Comparison of ENCODE assay signal across 20 cellular contexts in the genomic region with DNA sequence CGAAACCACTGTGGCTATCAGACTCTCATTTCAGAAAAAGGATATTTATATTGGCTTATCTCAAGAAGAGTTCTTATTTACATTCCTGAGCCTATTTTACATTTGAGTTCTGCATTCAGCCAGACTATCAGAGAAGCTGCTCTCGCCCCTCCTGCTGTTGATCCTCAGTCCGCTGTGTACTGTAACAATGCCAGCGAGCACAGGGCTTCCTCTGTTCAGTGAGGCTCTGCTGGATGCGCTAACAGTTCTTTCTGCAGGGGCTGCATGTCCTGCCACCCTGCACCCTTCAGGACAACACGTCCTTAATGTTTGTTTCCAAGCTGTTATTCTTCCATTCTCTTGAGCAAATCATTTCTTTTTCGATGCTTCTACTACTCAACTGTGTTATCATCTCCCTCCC.
"Had no signal": no experiment of that assay in that cellular context is flagged by ENCODE, and none has a peak within 500 bp of the region (broad histone marks: within the 10 kb centered on the region; RNA-seq: fewer than 3 reads in every experiment).

No MANE protein-coding gene starts in this region.

- H3K9ac ChIP-seq: parathyroid adenoma had no signal

- H3K9me3 ChIP-seq: upper lobe of left lung had no signal

- ATAC-seq: activated CD4-positive, CD25-positive, alpha-beta regulatory T cell treated with anti-CD3 and anti-CD28 coated beads, Interleukin-2, amount 50 U/mL, for 24 hours; activated naive CD8-positive, alpha-beta T cell treated with anti-CD3 and anti-CD28 coated beads, Interleukin-2, amount 50 U/mL, for 24 hours; foreskin keratinocyte; left ventricle myocardium superior; sciatic nerve; stimulated activated naive B cell treated with anti-CD40 and anti-IgM and Interleukin-4, amounts not matched to agents 10 μg/mL and 1 μg/mL and 100 μg/mL, for 72 hours; T-helper 17 cell had no signal

- H3K27me3 ChIP-seq: foreskin keratinocyte, hepatocyte, upper lobe of left lung had no signal

- H3K4me1 ChIP-seq: foreskin keratinocyte, parathyroid adenoma, upper lobe of left lung had no signal

- H3K27me3 Mint-ChIP-seq: activated CD4-positive, alpha-beta memory T cell treated with anti-CD3 and anti-CD28 coated beads, Interleukin-2, amount 10 ng/mL, durations not matched to agents 7 days and 5 days; activated CD4-positive, alpha-beta T cell treated with anti-CD3 and anti-CD28 coated beads, Interleukin-2, amount 10 ng/mL, durations not matched to agents 24 days and 14 days; stimulated activated naive B cell treated with anti-CD40 and anti-IgM and Interleukin-4, amounts not matched to agents 10 μg/mL and 1 μg/mL and 100 μg/mL, for 72 hours; T-helper 17 cell had no signal

- H3K9me3 Mint-ChIP-seq: activated CD4-positive, alpha-beta memory T cell treated with anti-CD3 and anti-CD28 coated beads, Interleukin-2, amount 10 ng/mL, durations not matched to agents 7 days and 5 days; activated CD4-positive, alpha-beta T cell treated with anti-CD3 and anti-CD28 coated beads, Interleukin-2, amount 10 ng/mL, durations not matched to agents 24 days and 14 days; activated naive CD8-positive, alpha-beta T cell treated with anti-CD3 and anti-CD28 coated beads, Interleukin-2, amount 50 U/mL, for 24 hours; nephron had no signal

- H2AFZ ChIP-seq: hepatocyte, parathyroid adenoma had no signal

- DNase-seq: activated CD4-positive, alpha-beta memory T cell treated with anti-CD3 and anti-CD28 coated beads, Interleukin-2, amount 10 ng/mL, durations not matched to agents 7 days and 5 days; activated CD4-positive, alpha-beta T cell treated with anti-CD3 and anti-CD28 coated beads, Interleukin-2, amount 10 ng/mL, durations not matched to agents 24 days and 14 days; activated effector memory CD4-positive, alpha-beta T cell treated with anti-CD3 and anti-CD28 coated beads, Interleukin-2, amount 50 U/mL, for 16 hours; activated naive CD4-positive, alpha-beta T cell treated with anti-CD3 and anti-CD28 coated beads, Interleukin-2, amount 50 U/mL, for 16 hours; activated naive CD8-positive, alpha-beta T cell treated with anti-CD3 and anti-CD28 coated beads, Interleukin-2, amount 50 U/mL, for 24 hours; effector CD8-positive, alpha-beta T cell; foreskin keratinocyte; left ventricle myocardium superior; mammary epithelial cell; small intestine; stimulated activated CD4-positive, alpha-beta T cell treated with anti-CD3 and anti-CD28 coated beads, Interleukin-2, amount 100 ng/mL, for 24 hours; stimulated activated naive B cell treated with anti-CD40 and anti-IgM and Interleukin-4, amounts not matched to agents 10 μg/mL and 1 μg/mL and 100 μg/mL, for 72 hours; SW 1271; T-helper 17 cell; upper lobe of left lung had no signal

- H3K27ac ChIP-seq: foreskin keratinocyte, hepatocyte, parathyroid adenoma, upper lobe of left lung had no signal

- H3K4me3 Mint-ChIP-seq: activated CD4-positive, alpha-beta memory T cell treated with anti-CD3 and anti-CD28 coated beads, Interleukin-2, amount 10 ng/mL, durations not matched to agents 7 days and 5 days; activated CD4-positive, alpha-beta T cell treated with anti-CD3 and anti-CD28 coated beads, Interleukin-2, amount 10 ng/mL, durations not matched to agents 24 days and 14 days; activated naive CD8-positive, alpha-beta T cell treated with anti-CD3 and anti-CD28 coated beads, Interleukin-2, amount 50 U/mL, for 24 hours; nephron; stimulated activated naive B cell treated with anti-CD40 and anti-IgM and Interleukin-4, amounts not matched to agents 10 μg/mL and 1 μg/mL and 100 μg/mL, for 72 hours; T-helper 17 cell had no signal

- H3K36me3 ChIP-seq: upper lobe of left lung had no signal

- H3K36me3 Mint-ChIP-seq: stimulated activated naive B cell treated with anti-CD40 and anti-IgM and Interleukin-4, amounts not matched to agents 10 μg/mL and 1 μg/mL and 100 μg/mL, for 72 hours had no signal

- H3K4me3 ChIP-seq: hepatocyte, upper lobe of left lung had no signal

- H3K4me1 Mint-ChIP-seq: activated CD4-positive, alpha-beta memory T cell treated with anti-CD3 and anti-CD28 coated beads, Interleukin-2, amount 10 ng/mL, durations not matched to agents 7 days and 5 days; activated CD4-positive, alpha-beta T cell treated with anti-CD3 and anti-CD28 coated beads, Interleukin-2, amount 10 ng/mL, durations not matched to agents 24 days and 14 days; activated naive CD8-positive, alpha-beta T cell treated with anti-CD3 and anti-CD28 coated beads, Interleukin-2, amount 50 U/mL, for 24 hours; nephron; stimulated activated naive B cell treated with anti-CD40 and anti-IgM and Interleukin-4, amounts not matched to agents 10 μg/mL and 1 μg/mL and 100 μg/mL, for 72 hours; T-helper 17 cell had no signal

- H3K4me2 ChIP-seq: hepatocyte had no signal
